Comparison of ENCODE assay signal across 9 cellular contexts in genomic region chr3:33915796-33916589, GRCh38.
DNase-seq lines count a peak whose midpoint lies in the region; ATAC-seq and TF ChIP-seq lines count a peak whose summit lies in the region.
"Had no signal": no experiment of that assay in that cellular context is flagged by ENCODE, and none has a peak within 500 bp of the region (broad histone marks: within the 10 kb centered on the region; RNA-seq: fewer than 3 reads in every experiment).

No MANE protein-coding gene starts in this region.

- H3K4me3 Mint-ChIP-seq in Calu3 (ENCODE audit: low read depth, unreplicated experiment), result no peak overlapping the region

- DNase-seq in OCI-M1 (lab: John Stamatoyannopoulos, UW) (peak; percentile 84), fibroblast of the aortic adventitia (ENCODE audit: low read depth) (peak; percentile 52), thyroid gland (peak; percentile 5 to 23), NCI-H2171 treated with DMSO at 0.1 percent for 48 hours (lab: John Stamatoyannopoulos, UW) (no peak), RKO (ENCODE audit: low spot score) (no peak), Calu3 (no peak)

- peak; percentile 51 for ATAC-seq in GM18520 (IDR thresholded peaks at IDR 0.05; ENCODE audit: unreplicated experiment)
- ATAC-seq in HG02798 (IDR thresholded peaks at IDR 0.05; ENCODE audit: poor library complexity, unreplicated experiment), result peak; percentile 73

- H3K9me3 Mint-ChIP-seq in Calu3 (ENCODE audit: low read depth, unreplicated experiment), result no peaks in the 10 kb centered on the region

- intact Hi-C loops in thyroid gland (cut with DNase I) (no loop called here), Calu3 (cut with micrococcal nuclease; ENCODE audit: unreplicated experiment) (no loop called here)

- no peaks in the 10 kb centered on the region for H3K4me1 ChIP-seq in thyroid gland

- no peaks in the 10 kb centered on the region for H3K36me3 ChIP-seq in thyroid gland
- H3K36me3 ChIP-seq: thoracic aorta had no signal

- CTCF ChIA-PET in Calu3 (lab: Charles Lee), result interaction anchor here (0.6 kb wide), 1 partner anchor 966 kb away, joined by 4 read pairs; no protein-coding TSS in a partner anchor

- no peak overlapping the region for H3K27ac Mint-ChIP-seq in Calu3 (ENCODE audit: unreplicated experiment)

- no TSS peak for BruUV-seq in Calu3 (replicated peaks; lab: Mats Ljungman, UMichigan)

- no peak overlapping the region for H3K27ac ChIP-seq in thyroid gland
- H3K27ac ChIP-seq: thoracic aorta had no signal

- H3K4me3 ChIP-seq in fibroblast of the aortic adventitia (ENCODE audit: low read depth, low read length) (no peak overlapping the region), thyroid gland (replicated peaks in 1 of 3) (no peak overlapping the region)
- H3K4me3 ChIP-seq: thoracic aorta had no signal

- H3K27me3 Mint-ChIP-seq in Calu3 (ENCODE audit: unreplicated experiment), result no peaks in the 10 kb centered on the region

- WGBS in thyroid gland, 2 donors, result 46 to 56% methylated on average over 9 of the region's 9 CpGs

- H3K9me3 ChIP-seq in thyroid gland, result no peaks in the 10 kb centered on the region
- H3K9me3 ChIP-seq: thoracic aorta had no signal

- no peaks in the 10 kb centered on the region for H3K4me1 Mint-ChIP-seq in Calu3 (ENCODE audit: low read depth, unreplicated experiment)

- peak; percentile 48 for TF ChIP-seq CTCF in fibroblast of the aortic adventitia (IDR thresholded peaks at IDR 0.05; ENCODE audit: insufficient read depth, low read length)
- no peak for TF ChIP-seq CTCF in thyroid gland (IDR thresholded peaks at IDR 0.05)
- TF ChIP-seq CTCF in Calu3 (IDR thresholded peaks at IDR 0.05; ENCODE audit: unreplicated experiment), result no peak

- H3K27me3 ChIP-seq in thyroid gland, result no peaks in the 10 kb centered on the region

- TF ChIP-seq POLR2A in thyroid gland (IDR thresholded peaks at IDR 0.05), result no peak

- H3K36me3 Mint-ChIP-seq in Calu3 (ENCODE audit: insufficient read depth, unreplicated experiment), result no peaks in the 10 kb centered on the region

Comparison
In these comparisons a context has a peak if more than half of its experiments do, and no peak if none do; other contexts are left out.
1. DNase-seq: peak in OCI-M1 (single experiment), fibroblast of the aortic adventitia (single experiment) and thyroid gland (2 of 2); none in NCI-H2171 treated with DMSO at 0.1 percent for 48 hours (single experiment), RKO (single experiment) and Calu3 (single experiment).